Comparison of ENCODE assay signal across 36 cellular contexts in genomic region chr3:130786306-130786705, GRCh38.
"Had no signal": no experiment of that assay in that cellular context is flagged by ENCODE, and none has a peak within 500 bp of the region (broad histone marks: within the 10 kb centered on the region; RNA-seq: fewer than 3 reads in every experiment).

No MANE protein-coding gene starts in this region.

- H3K9me2 ChIP-seq: SK-N-SH had no signal

- H3K27me3 ChIP-seq: brain microvascular endothelial cell, Peyer's patch, SJSA1 had no signal

- H3K9me3 ChIP-seq: Peyer's patch, SJSA1, SK-N-SH had no signal

- ATAC-seq: activated naive CD8-positive, alpha-beta T cell treated with anti-CD3 and anti-CD28 coated beads, Interleukin-2, amount 50 U/mL, for 24 hours; activated T-cell treated with anti-CD3 and anti-CD28 coated beads, Interleukin-2, amount 50 U/mL, for 4 hours; PC-3; T-cell; T-helper 17 cell had no signal

- H3K4me2 ChIP-seq: SK-N-SH had no signal

- H3K9ac ChIP-seq: SK-N-SH had no signal

- H3K4me1 ChIP-seq: Peyer's patch, SJSA1 had no signal

- H3K36me3 ChIP-seq: brain microvascular endothelial cell, Peyer's patch, SJSA1 had no signal

- H3K4me3 ChIP-seq: Peyer's patch, SJSA1 had no signal

- H3K27ac ChIP-seq: brain microvascular endothelial cell, Peyer's patch, SJSA1, VCaP had no signal

- DNase-seq: activated B cell treated with CpG ODN at 0.5 μM for 24 hours; activated CD4-positive, alpha-beta memory T cell treated with anti-CD3 and anti-CD28 coated beads for 36 hours; activated CD4-positive, alpha-beta T cell treated with anti-CD3 and anti-CD28 coated beads for 4 hours; activated CD4-positive, alpha-beta T cell treated with anti-CD3 and anti-CD28 coated beads, Interleukin-2, amount 50 U/mL, for 1 hour; activated CD4-positive, CD25-positive, alpha-beta regulatory T cell treated with anti-CD3 and anti-CD28 coated beads, Interleukin-2, amount 50 U/mL, for 72 hours; activated CD8-positive, alpha-beta memory T cell treated with anti-CD3 and anti-CD28 coated beads, Interleukin-2, amount 50 U/mL, for 4 hours; activated gamma-delta T cell treated with Interleukin-2 at 50 U/mL for 16 hours; activated naive CD4-positive, alpha-beta T cell treated with anti-CD3 and anti-CD28 coated beads, Interleukin-2, amount 10 ng/mL, durations not matched to agents 7 days and 5 days; activated naive CD8-positive, alpha-beta T cell treated with anti-CD3 and anti-CD28 coated beads, Interleukin-2, amount 50 U/mL, for 24 hours; activated T-cell treated with anti-CD3 and anti-CD28 coated beads for 4 hours; activated T-cell treated with anti-CD3 and anti-CD28 coated beads, Interleukin-2, amount 50 U/mL, for 4 hours; anterior cingulate cortex; brain microvascular endothelial cell; central memory CD4-positive, alpha-beta T cell; NCI-H1092 treated with DMSO at 0.1 percent for 48 hours; NCI-H1417; NCI-H146; NCI-H187; NCI-H2029 treated with DMSO at 0.1 percent for 48 hours; NCI-H2107; NCI-H226; NCI-H446 treated with DMSO at 0.1 percent for 48 hours; NCI-H524; NCI-H69; NCI-H82; NK-92 treated with Interleukin-12 subunit alpha and Interleukin-12 subunit beta, amount 100 ng/mL, for 24 hours; PC-3; Peyer's patch; RPMI8226; SHP77 treated with DMSO at 0.1 percent for 48 hours; SK-N-SH; T-cell; T-helper 17 cell; T-helper 9 cell had no signal
